24 cellular contexts compared by ENCODE assay signal in the genomic region with DNA sequence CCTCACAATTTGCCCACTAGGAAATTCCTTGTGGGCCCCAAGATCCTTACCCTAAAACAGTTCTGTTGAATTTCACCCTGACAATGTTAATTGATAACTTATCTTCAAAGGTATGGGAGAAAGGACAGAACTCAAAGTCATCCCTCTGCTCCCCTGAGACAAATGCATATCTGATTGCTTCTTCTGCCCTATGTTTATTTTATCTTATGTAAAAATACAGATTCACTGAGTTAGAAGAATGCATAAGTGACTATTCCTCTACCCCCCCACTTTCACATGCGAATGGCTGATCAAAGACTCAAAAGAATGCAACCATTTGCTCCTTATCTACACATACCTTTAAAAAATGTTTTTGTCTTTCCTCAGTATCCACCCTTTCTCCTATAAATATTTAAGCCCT.
DNase-seq lines count a peak whose midpoint lies in the region; ATAC-seq, FAIRE-seq and TF ChIP-seq lines count a peak whose summit lies in the region.
"Had no signal": no experiment of that assay in that cellular context is flagged by ENCODE, and none has a peak within 500 bp of the region (broad histone marks: within the 10 kb centered on the region; RNA-seq: fewer than 3 reads in every experiment).

No MANE protein-coding gene starts in this region.

- TF ChIP-seq CTCF in A549 (IDR thresholded peaks at IDR 0.05) (no peak), hepatocyte (IDR thresholded peaks at IDR 0.05; ENCODE audit: poor library complexity) (no peak), neural crest cell (conservative IDR thresholded peaks at IDR 0.05) (no peak)

- H3K27me3 ChIP-seq in HUES64 (ENCODE audit: insufficient read depth, low read length): no peaks in the 10 kb centered on the region
- no peaks in the 10 kb centered on the region for H3K27me3 ChIP-seq in hepatocyte
- H3K27me3 ChIP-seq: BLaER1 treated with 17β-estradiol and CSF1 and Interleukin-3, amounts not matched to agents 10 nM and 100 nM had no signal

- no peak overlapping the region for H3K9ac ChIP-seq in HUES64 (ENCODE audit: low read depth, low read length)
- H3K9ac ChIP-seq: BLaER1 treated with 17β-estradiol and CSF1 and Interleukin-3, amounts not matched to agents 10 nM and 100 nM had no signal

- TF ChIP-seq POLR2A in A549 (IDR thresholded peaks at IDR 0.05; ENCODE audit: low read length): no peak

- H3K9me2 ChIP-seq in hepatocyte (replicated peaks; ENCODE audit: insufficient read depth): no peaks in the 10 kb centered on the region

- no peak for TF ChIP-seq EP300 in A549 (IDR thresholded peaks at IDR 0.05)

- POLR2A ChIA-PET in A549 (lab: Yijun Ruan, JAX): no interaction called here

- 69% methylated on average over 1 of the region's 1 CpG for WGBS in A549 (ENCODE audit: missing lambda C conversion rate)
- WGBS in HUES64: 60% methylated on average over 1 of the region's 1 CpG
- WGBS in hepatocyte (ENCODE audit: low lambda C conversion rate, missing lambda C conversion rate): 50% methylated on average over 1 of the region's 1 CpG

- H3K9me3 Mint-ChIP-seq in neural crest cell: no peaks in the 10 kb centered on the region
- H3K9me3 Mint-ChIP-seq: HFFc6 had no signal

- FAIRE-seq in A549 (lab: Jason Lieb, UNC): no peak
- FAIRE-seq: A204.1, GM12892, H54 had no signal

- no peak overlapping the region for H3K4me3 Mint-ChIP-seq in neural crest cell
- H3K4me3 Mint-ChIP-seq: CD8-positive, alpha-beta T cell; HFFc6 had no signal

- DNase-seq in A549 (ENCODE audit: low read depth in 1 of 2, low spot score in 1 of 2): no peak
- no peak for DNase-seq in hepatocyte (ENCODE audit: low spot score)
- no peak for DNase-seq in neural crest cell (ENCODE audit: low read depth, low spot score)
- no peak for DNase-seq in NCI-H2107 (lab: John Stamatoyannopoulos, UW)
- DNase-seq in RKO (ENCODE audit: low spot score): no peak
- no peak for DNase-seq in NCI-H2081 (lab: John Stamatoyannopoulos, UW)
- DNase-seq: CD8-positive, alpha-beta T cell; DMS79; HFFc6; IMR-90; Karpas-422; NCI-H1048; NCI-H1436 treated with DMSO at 0.1 percent for 48 hours; NCI-H2029 treated with DMSO at 0.1 percent for 48 hours; NCI-H446 treated with DMSO at 0.1 percent for 48 hours; NK-92 treated with Interleukin-12 subunit alpha and Interleukin-12 subunit beta, amount 100 ng/mL, for 24 hours; SHP77 had no signal

- H2AFZ ChIP-seq in hepatocyte: peak overlapping the region; percentile 4

- H4K20me1 ChIP-seq in hepatocyte (ENCODE audit: insufficient read depth, poor library complexity, severe bottlenecking): no peaks in the 10 kb centered on the region
- H4K20me1 ChIP-seq: BLaER1 treated with 17β-estradiol and CSF1 and Interleukin-3, amounts not matched to agents 10 nM and 100 nM had no signal

- no peaks in the 10 kb centered on the region for H3K27me3 Mint-ChIP-seq in neural crest cell (ENCODE audit: low read depth)

- TF ChIP-seq RAD21 in A549 (conservative IDR thresholded peaks at IDR 0.05 in 1 of 2, IDR thresholded peaks at IDR 0.05 in 1 of 2): no peak

- H3K9me3 ChIP-seq in A549 (no peaks in the 10 kb centered on the region), HUES64 (ENCODE audit: insufficient read depth, low read depth, low read length) (no peaks in the 10 kb centered on the region), hepatocyte (ENCODE audit: low read depth) (no peaks in the 10 kb centered on the region)
- H3K9me3 ChIP-seq: BLaER1 treated with 17β-estradiol and CSF1 and Interleukin-3, amounts not matched to agents 10 nM and 100 nM had no signal

- peak overlapping the region; percentile 30 for H3K27ac Mint-ChIP-seq in neural crest cell (ENCODE audit: unreplicated experiment)
- H3K27ac Mint-ChIP-seq: CD8-positive, alpha-beta T cell; HFFc6 had no signal

- H3K79me2 ChIP-seq in hepatocyte: no peaks in the 10 kb centered on the region

- peaks cover 85% of the 10 kb centered on the region for H3K4me1 Mint-ChIP-seq in neural crest cell

- peak overlapping the region; percentile 84 to 86 for H3K27ac ChIP-seq in A549
- 0 out of 2 replicates have a peak overlapping the region, but pooled peaks have one; percentile 32 for H3K27ac ChIP-seq in HUES64 (ENCODE audit: low read depth, low read length)
- H3K27ac ChIP-seq in hepatocyte: peak overlapping the region; percentile 44
- H3K27ac ChIP-seq: BLaER1 treated with 17β-estradiol and CSF1 and Interleukin-3, amounts not matched to agents 10 nM and 100 nM; SK-N-MC had no signal

- H3K36me3 ChIP-seq in HUES64 (ENCODE audit: insufficient read depth, low read length) (no peaks in the 10 kb centered on the region), hepatocyte (replicated peaks; ENCODE audit: insufficient read depth, low read depth) (no peaks in the 10 kb centered on the region)
- H3K36me3 ChIP-seq: BLaER1 treated with 17β-estradiol and CSF1 and Interleukin-3, amounts not matched to agents 10 nM and 100 nM had no signal

- H3K4me3 ChIP-seq in A549 (no peak overlapping the region), HUES64 (ENCODE audit: low read length) (no peak overlapping the region), hepatocyte (no peak overlapping the region)
- H3K4me3 ChIP-seq: BLaER1 treated with 17β-estradiol and CSF1 and Interleukin-3, amounts not matched to agents 10 nM and 100 nM; SK-N-MC had no signal

- H3K4me2 ChIP-seq in A549 (peak overlapping the region; percentile 74), hepatocyte (no peak overlapping the region)
- H3K4me2 ChIP-seq: BLaER1 treated with 17β-estradiol and CSF1 and Interleukin-3, amounts not matched to agents 10 nM and 100 nM had no signal

- H3K36me3 Mint-ChIP-seq in neural crest cell (ENCODE audit: low read depth): no peaks in the 10 kb centered on the region
- H3K36me3 Mint-ChIP-seq: CD8-positive, alpha-beta T cell had no signal

- CTCF ChIA-PET in A549 (lab: Yijun Ruan, JAX): no interaction called here

- peaks cover 67% of the 10 kb centered on the region for H3K4me1 ChIP-seq in A549
- peaks cover 67% of the 10 kb centered on the region for H3K4me1 ChIP-seq in HUES64 (ENCODE audit: insufficient read depth, low read length)
- H3K4me1 ChIP-seq in hepatocyte (ENCODE audit: insufficient read depth): peaks cover 8% of the 10 kb centered on the region

- no peak for ATAC-seq in A549
- no peak for ATAC-seq in HG02588 (IDR thresholded peaks at IDR 0.05; ENCODE audit: unreplicated experiment)
- ATAC-seq: CD8-positive, alpha-beta T cell had no signal

TF ChIP-seq in A549, 52 proteins besides CTCF, POLR2A, EP300 and RAD21:
- TF ChIP-seq CHD4 (IDR thresholded peaks at IDR 0.05; ENCODE audit: borderline replicate concordance) (no peak), SREBF2 (IDR thresholded peaks at IDR 0.05) (no peak), NPAS2 (CRISPR knock-in tag; IDR thresholded peaks at IDR 0.05; ENCODE audit: borderline replicate concordance) (no peak), EHMT2 (IDR thresholded peaks at IDR 0.05; ENCODE audit: low read depth) (no peak), BHLHE40 (IDR thresholded peaks at IDR 0.05; ENCODE audit: low read depth, low read length) (no peak), FOXS1 (CRISPR knock-in tag; IDR thresholded peaks at IDR 0.05) (no peak), GATA3 (IDR thresholded peaks at IDR 0.05; ENCODE audit: borderline replicate concordance) (no peak), TP53 (CRISPR knock-in tag; IDR thresholded peaks at IDR 0.05) (no peak), MAZ (IDR thresholded peaks at IDR 0.05; ENCODE audit: borderline replicate concordance, low read depth, low read length) (no peak), HOXA7 (CRISPR knock-in tag; IDR thresholded peaks at IDR 0.05) (no peak), FOSB (CRISPR knock-in tag; IDR thresholded peaks at IDR 0.05) (no peak), RNF2 (IDR thresholded peaks at IDR 0.05; ENCODE audit: borderline replicate concordance, low read depth) (no peak), JUN (IDR thresholded peaks at IDR 0.05) (no peak)
- TF ChIP-seq, protein P1, sequence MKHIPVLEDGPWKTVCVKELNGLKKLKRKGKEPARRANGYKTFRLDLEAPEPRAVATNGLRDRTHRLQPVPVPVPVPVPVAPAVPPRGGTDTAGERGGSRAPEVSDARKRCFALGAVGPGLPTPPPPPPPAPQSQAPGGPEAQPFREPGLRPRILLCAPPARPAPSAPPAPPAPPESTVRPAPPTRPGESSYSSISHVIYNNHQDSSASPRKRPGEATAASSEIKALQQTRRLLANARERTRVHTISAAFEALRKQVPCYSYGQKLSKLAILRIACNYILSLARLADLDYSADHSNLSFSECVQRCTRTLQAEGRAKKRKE (CRISPR knock-in tag; IDR thresholded peaks at IDR 0.05; ENCODE audit: low read depth): no peak

Comparison
In these comparisons a context has a peak if more than half of its experiments do, and no peak if none do; other contexts are left out.
1. H3K27ac ChIP-seq: peak in every context shown above with its lines; median percentile 85 in A549; 44 in hepatocyte; 32 in HUES64.